9 cellular contexts compared by ENCODE assay signal in genomic region chr16:53912155-53912554, GRCh38.
DNase-seq lines count a peak whose midpoint lies in the region; ATAC-seq and TF ChIP-seq lines count a peak whose summit lies in the region.
"Had no signal": no experiment of that assay in that cellular context is flagged by ENCODE, and none has a peak within 500 bp of the region (broad histone marks: within the 10 kb centered on the region; RNA-seq: fewer than 3 reads in every experiment).

No MANE protein-coding gene starts in this region.

- H3K4me1 ChIP-seq in DND-41 (ENCODE audit: insufficient read depth, low read length): peaks cover 57% of the 10 kb centered on the region

- TF ChIP-seq CTCF in DND-41 (IDR thresholded peaks at IDR 0.05; ENCODE audit: borderline replicate concordance, extremely low read depth, low read length, poor library complexity, severe bottlenecking): no peak

- H3K9ac ChIP-seq in DND-41 (ENCODE audit: low read depth, low read length): no peak overlapping the region

- no peak overlapping the region for H3K4me2 ChIP-seq in DND-41 (ENCODE audit: insufficient read depth, low read length)

- no peak overlapping the region for H3K4me3 ChIP-seq in DND-41 (ENCODE audit: low read depth in 1 of 2, low read length in 2 of 2)
- H3K4me3 ChIP-seq: right atrium auricular region had no signal

- no peaks in the 10 kb centered on the region for H3K27me3 ChIP-seq in DND-41 (ENCODE audit: insufficient read depth, low read length, poor library complexity)
- H3K27me3 ChIP-seq: right atrium auricular region had no signal

- H3K27ac ChIP-seq in DND-41 (ENCODE audit: low read length): peak overlapping the region; percentile 95

- ATAC-seq in DND-41 (ENCODE audit: insufficient read depth, low read depth): peak; percentile 50
- ATAC-seq in GM21786 (IDR thresholded peaks at IDR 0.05; ENCODE audit: unreplicated experiment): peak; percentile 75
- no peak for ATAC-seq in left lobe of liver
- no peak for ATAC-seq in HG03571 (IDR thresholded peaks at IDR 0.05; ENCODE audit: unreplicated experiment)

- H3K9me3 ChIP-seq in DND-41 (ENCODE audit: insufficient read depth, low read length, severe bottlenecking): no peaks in the 10 kb centered on the region
- H3K9me3 ChIP-seq: right atrium auricular region had no signal

- H2AFZ ChIP-seq in DND-41 (ENCODE audit: low read depth, low read length): no peak overlapping the region

- no peaks in the 10 kb centered on the region for H4K20me1 ChIP-seq in DND-41 (ENCODE audit: insufficient read depth, low read length)

- peaks cover 7% of the 10 kb centered on the region for H3K79me2 ChIP-seq in DND-41 (ENCODE audit: insufficient read depth, low read length)

- no peaks in the 10 kb centered on the region for H3K36me3 ChIP-seq in DND-41 (ENCODE audit: insufficient read depth, low read length)
- H3K36me3 ChIP-seq: right atrium auricular region had no signal

- DNase-seq in DND-41: no peak
- DNase-seq in T-helper 22 cell (ENCODE audit: low read depth): peak; percentile 4
- peak; percentile 71 for DNase-seq in islet precursor cell
- no peak for DNase-seq in left lobe of liver (ENCODE audit: low spot score)
- no peak for DNase-seq in ecto neural progenitor cell (ENCODE audit: low spot score)
- DNase-seq in NCI-H146 treated with DMSO at 0.1 percent for 48 hours (lab: John Stamatoyannopoulos, UW; ENCODE audit: unreplicated experiment): no peak

Comparison
In these comparisons a context has a peak if more than half of its experiments do, and no peak if none do; other contexts are left out.
1. ATAC-seq: peak in DND-41 (single experiment) and GM21786 (single experiment); none in left lobe of liver (single experiment) and HG03571 (single experiment).
2. DNase-seq: peak in T-helper 22 cell (single experiment) and islet precursor cell (single experiment); none in DND-41 (single experiment), left lobe of liver (single experiment), ecto neural progenitor cell (single experiment) and NCI-H146 treated with DMSO at 0.1 percent for 48 hours (single experiment).